In genomic region chr4:3388461-3389185, GRCh38 we compare ENCODE assay signal across 8 cellular contexts. TPM values are rescaled to one million over a fixed set of nuclear protein-coding genes. Genes with fewer than 3 reads are reported as not detected.
DNase-seq lines count a peak whose midpoint lies in the region; ATAC-seq and TF ChIP-seq lines count a peak whose summit lies in the region.

No MANE protein-coding gene starts in this region.

- ATAC-seq in GM19395 (IDR thresholded peaks at IDR 0.05; ENCODE audit: unreplicated experiment) (peak; percentile 60), HG03575 (IDR thresholded peaks at IDR 0.05; ENCODE audit: extremely low read depth, insufficient number of reproducible peaks, low FRiP score, unreplicated experiment) (peak; percentile 39), thoracic aorta (ENCODE audit: insufficient number of reproducible peaks, low FRiP score, low read depth) (peak; percentile 60)

- H3K4me1 ChIP-seq in thoracic aorta (ENCODE audit: control insufficient read depth in 1 of 2, low read depth in 2 of 2) = peaks cover 10 to 33% of the 10 kb centered on the region in 2 donors

- no peak for TF ChIP-seq CTCF in thoracic aorta (IDR thresholded peaks at IDR 0.05)

- no peaks in the 10 kb centered on the region for H3K9me3 ChIP-seq in thoracic aorta

- peak; percentile 82 for DNase-seq in AG08396 (ENCODE audit: low spot score)
- peak; percentile 87 for DNase-seq in amniotic stem cell (lab: John Stamatoyannopoulos, UW)
- peak; percentile 95 for DNase-seq in kidney tubule cell (ENCODE audit: low spot score)
- DNase-seq in thoracic aorta (ENCODE audit: low spot score) = no peak
- DNase-seq in DMS53 treated with DMSO at 0.1 percent for 48 hours (lab: John Stamatoyannopoulos, UW; ENCODE audit: unreplicated experiment) = no peak
- no peak for DNase-seq in NCI-H82 (lab: John Stamatoyannopoulos, UW)

- H3K27me3 ChIP-seq in thoracic aorta (replicated peaks; ENCODE audit: insufficient read depth) = no peaks in the 10 kb centered on the region

- H3K36me3 ChIP-seq in thoracic aorta = no peaks in the 10 kb centered on the region

- peak overlapping the region; percentile 68 to 73 for H3K27ac ChIP-seq in thoracic aorta

- H3K4me3 ChIP-seq in thoracic aorta = peak overlapping the region; percentile 57

RNA-seq across cellular contexts. Expression of gene HGFAC, which starts 53.1 kb away (rescaled TPM):
- under 1 TPM in 1 of 2 donors, not detected in 1; 0.95 TPM for total RNA-seq in thoracic aorta

Comparison
In these comparisons a context has a peak if more than half of its experiments do, and no peak if none do; other contexts are left out.
1. DNase-seq: peak in AG08396 (single experiment), amniotic stem cell (single experiment) and kidney tubule cell (single experiment); none in thoracic aorta (single experiment), DMS53 treated with DMSO at 0.1 percent for 48 hours (single experiment) and NCI-H82 (single experiment).
2. Peak in every context shown above with its lines, with median percentiles within 50 percentile points of each other: ATAC-seq.